1 cellular context compared by ENCODE assay signal in the genomic region with DNA sequence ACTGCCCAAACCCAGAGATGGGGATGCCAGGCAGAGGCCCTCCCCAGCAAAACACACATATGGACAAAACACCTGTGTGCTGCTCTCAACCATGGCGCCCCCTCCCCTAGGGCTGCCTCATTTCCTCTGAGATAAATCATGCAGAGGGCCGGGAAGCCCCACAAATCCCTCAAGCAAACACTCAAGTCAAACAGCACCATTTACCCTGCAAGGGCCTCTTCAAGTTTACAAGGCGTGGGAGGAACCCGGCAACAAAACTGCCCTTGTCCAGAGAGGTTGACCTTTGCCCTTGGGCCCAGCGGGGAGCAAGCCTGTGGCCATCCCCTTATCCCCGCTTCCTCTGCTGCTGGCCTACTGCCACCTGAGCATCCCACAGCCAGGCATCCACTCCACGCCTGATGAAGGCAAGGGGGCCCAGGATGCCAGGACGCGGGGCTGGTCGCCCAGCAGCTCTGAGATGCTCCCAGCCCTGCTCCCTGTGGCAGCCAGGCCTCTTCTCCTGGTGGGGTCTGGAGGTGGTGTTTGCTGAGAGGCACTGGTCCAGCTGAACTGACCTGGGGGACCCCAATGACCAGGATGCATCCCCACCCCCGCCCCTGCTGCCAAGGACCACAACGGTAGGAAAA.
TF ChIP-seq lines count a peak whose summit lies in the region.

No MANE protein-coding gene starts in this region.

TF ChIP-seq in HepG2, 621 proteins besides CTCF, POLR2A, EP300 and RAD21 (continued from another document and continues in another):
- TF ChIP-seq, protein P1, sequence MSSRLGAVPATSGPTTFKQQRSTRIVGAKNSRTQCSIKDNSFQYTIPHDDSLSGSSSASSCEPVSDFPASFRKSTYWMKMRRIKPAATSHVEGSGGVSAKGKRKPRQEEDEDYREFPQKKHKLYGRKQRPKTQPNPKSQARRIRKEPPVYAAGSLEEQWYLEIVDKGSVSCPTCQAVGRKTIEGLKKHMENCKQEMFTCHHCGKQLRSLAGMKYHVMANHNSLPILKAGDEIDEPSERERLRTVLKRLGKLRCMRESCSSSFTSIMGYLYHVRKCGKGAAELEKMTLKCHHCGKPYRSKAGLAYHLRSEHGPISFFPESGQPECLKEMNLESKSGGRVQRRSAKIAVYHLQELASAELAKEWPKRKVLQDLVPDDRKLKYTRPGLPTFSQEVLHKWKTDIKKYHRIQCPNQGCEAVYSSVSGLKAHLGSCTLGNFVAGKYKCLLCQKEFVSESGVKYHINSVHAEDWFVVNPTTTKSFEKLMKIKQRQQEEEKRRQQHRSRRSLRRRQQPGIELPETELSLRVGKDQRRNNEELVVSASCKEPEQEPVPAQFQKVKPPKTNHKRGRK (CRISPR knock-in tag; IDR thresholded peaks at IDR 0.05), result no peak
- no peak for TF ChIP-seq CREB1 (IDR thresholded peaks at IDR 0.05)
- TF ChIP-seq CREB1 (CRISPR knock-in tag; IDR thresholded peaks at IDR 0.05), result peak; percentile 73
- TF ChIP-seq NCOA1 (CRISPR knock-in tag; IDR thresholded peaks at IDR 0.05), result peak; percentile 76; the same call in 1 of the 2 replicates
- no peak for TF ChIP-seq ZNF775 (CRISPR knock-in tag; IDR thresholded peaks at IDR 0.05; ENCODE audit: borderline replicate concordance)
- TF ChIP-seq NFYB (CRISPR knock-in tag; IDR thresholded peaks at IDR 0.05), result peak; percentile 28; the same call in 1 of the 2 replicates
- peak; percentile 37; the same call in 1 of the 2 replicates for TF ChIP-seq ARHGAP35 (CRISPR knock-in tag; IDR thresholded peaks at IDR 0.05; ENCODE audit: borderline replicate concordance)
- peak; percentile 68; the same call in 1 of the 2 replicates for TF ChIP-seq YEATS2 (CRISPR knock-in tag; IDR thresholded peaks at IDR 0.05; ENCODE audit: borderline replicate concordance)
- TF ChIP-seq, protein P2, sequence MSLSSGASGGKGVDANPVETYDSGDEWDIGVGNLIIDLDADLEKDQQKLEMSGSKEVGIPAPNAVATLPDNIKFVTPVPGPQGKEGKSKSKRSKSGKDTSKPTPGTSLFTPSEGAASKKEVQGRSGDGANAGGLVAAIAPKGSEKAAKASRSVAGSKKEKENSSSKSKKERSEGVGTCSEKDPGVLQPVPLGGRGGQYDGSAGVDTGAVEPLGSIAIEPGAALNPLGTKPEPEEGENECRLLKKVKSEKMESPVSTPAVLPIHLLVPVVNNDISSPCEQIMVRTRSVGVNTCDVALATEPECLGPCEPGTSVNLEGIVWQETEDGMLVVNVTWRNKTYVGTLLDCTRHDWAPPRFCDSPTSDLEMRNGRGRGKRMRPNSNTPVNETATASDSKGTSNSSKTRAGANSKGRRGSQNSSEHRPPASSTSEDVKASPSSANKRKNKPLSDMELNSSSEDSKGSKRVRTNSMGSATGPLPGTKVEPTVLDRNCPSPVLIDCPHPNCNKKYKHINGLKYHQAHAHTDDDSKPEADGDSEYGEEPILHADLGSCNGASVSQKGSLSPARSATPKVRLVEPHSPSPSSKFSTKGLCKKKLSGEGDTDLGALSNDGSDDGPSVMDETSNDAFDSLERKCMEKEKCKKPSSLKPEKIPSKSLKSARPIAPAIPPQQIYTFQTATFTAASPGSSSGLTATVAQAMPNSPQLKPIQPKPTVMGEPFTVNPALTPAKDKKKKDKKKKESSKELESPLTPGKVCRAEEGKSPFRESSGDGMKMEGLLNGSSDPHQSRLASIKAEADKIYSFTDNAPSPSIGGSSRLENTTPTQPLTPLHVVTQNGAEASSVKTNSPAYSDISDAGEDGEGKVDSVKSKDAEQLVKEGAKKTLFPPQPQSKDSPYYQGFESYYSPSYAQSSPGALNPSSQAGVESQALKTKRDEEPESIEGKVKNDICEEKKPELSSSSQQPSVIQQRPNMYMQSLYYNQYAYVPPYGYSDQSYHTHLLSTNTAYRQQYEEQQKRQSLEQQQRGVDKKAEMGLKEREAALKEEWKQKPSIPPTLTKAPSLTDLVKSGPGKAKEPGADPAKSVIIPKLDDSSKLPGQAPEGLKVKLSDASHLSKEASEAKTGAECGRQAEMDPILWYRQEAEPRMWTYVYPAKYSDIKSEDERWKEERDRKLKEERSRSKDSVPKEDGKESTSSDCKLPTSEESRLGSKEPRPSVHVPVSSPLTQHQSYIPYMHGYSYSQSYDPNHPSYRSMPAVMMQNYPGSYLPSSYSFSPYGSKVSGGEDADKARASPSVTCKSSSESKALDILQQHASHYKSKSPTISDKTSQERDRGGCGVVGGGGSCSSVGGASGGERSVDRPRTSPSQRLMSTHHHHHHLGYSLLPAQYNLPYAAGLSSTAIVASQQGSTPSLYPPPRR (CRISPR knock-in tag; IDR thresholded peaks at IDR 0.05; ENCODE audit: borderline replicate concordance), result peak; percentile 99
- TF ChIP-seq ZNF777 (CRISPR knock-in tag; IDR thresholded peaks at IDR 0.05), result no peak
- TF ChIP-seq PITX1 (CRISPR knock-in tag; IDR thresholded peaks at IDR 0.05), result peak; percentile 99
- peak; percentile 64; the same call in 1 of the 2 replicates for TF ChIP-seq ZNF816 (CRISPR knock-in tag; IDR thresholded peaks at IDR 0.05; ENCODE audit: borderline replicate concordance)
- no peak for TF ChIP-seq ZNF879 (CRISPR knock-in tag; IDR thresholded peaks at IDR 0.05)
- TF ChIP-seq ZNF354B (CRISPR knock-in tag; IDR thresholded peaks at IDR 0.05), result no peak
- TF ChIP-seq ZNF234 (CRISPR knock-in tag; conservative IDR thresholded peaks at IDR 0.05), result peak; percentile 75
- TF ChIP-seq, protein P3, sequence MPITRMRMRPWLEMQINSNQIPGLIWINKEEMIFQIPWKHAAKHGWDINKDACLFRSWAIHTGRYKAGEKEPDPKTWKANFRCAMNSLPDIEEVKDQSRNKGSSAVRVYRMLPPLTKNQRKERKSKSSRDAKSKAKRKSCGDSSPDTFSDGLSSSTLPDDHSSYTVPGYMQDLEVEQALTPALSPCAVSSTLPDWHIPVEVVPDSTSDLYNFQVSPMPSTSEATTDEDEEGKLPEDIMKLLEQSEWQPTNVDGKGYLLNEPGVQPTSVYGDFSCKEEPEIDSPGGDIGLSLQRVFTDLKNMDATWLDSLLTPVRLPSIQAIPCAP (CRISPR knock-in tag; IDR thresholded peaks at IDR 0.05; ENCODE audit: low read depth), result no peak
- TF ChIP-seq SMAD3 (CRISPR knock-in tag; IDR thresholded peaks at IDR 0.05), result peak; percentile 86
- TF ChIP-seq, protein P4, sequence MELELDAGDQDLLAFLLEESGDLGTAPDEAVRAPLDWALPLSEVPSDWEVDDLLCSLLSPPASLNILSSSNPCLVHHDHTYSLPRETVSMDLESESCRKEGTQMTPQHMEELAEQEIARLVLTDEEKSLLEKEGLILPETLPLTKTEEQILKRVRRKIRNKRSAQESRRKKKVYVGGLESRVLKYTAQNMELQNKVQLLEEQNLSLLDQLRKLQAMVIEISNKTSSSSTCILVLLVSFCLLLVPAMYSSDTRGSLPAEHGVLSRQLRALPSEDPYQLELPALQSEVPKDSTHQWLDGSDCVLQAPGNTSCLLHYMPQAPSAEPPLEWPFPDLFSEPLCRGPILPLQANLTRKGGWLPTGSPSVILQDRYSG (CRISPR knock-in tag; IDR thresholded peaks at IDR 0.05), result no peak
- TF ChIP-seq SCMH1 (CRISPR knock-in tag; IDR thresholded peaks at IDR 0.05; ENCODE audit: borderline replicate concordance), result no peak
- TF ChIP-seq, protein P5, sequence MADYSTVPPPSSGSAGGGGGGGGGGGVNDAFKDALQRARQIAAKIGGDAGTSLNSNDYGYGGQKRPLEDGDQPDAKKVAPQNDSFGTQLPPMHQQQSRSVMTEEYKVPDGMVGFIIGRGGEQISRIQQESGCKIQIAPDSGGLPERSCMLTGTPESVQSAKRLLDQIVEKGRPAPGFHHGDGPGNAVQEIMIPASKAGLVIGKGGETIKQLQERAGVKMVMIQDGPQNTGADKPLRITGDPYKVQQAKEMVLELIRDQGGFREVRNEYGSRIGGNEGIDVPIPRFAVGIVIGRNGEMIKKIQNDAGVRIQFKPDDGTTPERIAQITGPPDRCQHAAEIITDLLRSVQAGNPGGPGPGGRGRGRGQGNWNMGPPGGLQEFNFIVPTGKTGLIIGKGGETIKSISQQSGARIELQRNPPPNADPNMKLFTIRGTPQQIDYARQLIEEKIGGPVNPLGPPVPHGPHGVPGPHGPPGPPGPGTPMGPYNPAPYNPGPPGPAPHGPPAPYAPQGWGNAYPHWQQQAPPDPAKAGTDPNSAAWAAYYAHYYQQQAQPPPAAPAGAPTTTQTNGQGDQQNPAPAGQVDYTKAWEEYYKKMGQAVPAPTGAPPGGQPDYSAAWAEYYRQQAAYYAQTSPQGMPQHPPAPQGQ (CRISPR knock-in tag; IDR thresholded peaks at IDR 0.05; ENCODE audit: borderline replicate concordance), result no peak
- TF ChIP-seq ZNF274 (CRISPR knock-in tag; IDR thresholded peaks at IDR 0.05), result no peak
- TF ChIP-seq, protein P6, sequence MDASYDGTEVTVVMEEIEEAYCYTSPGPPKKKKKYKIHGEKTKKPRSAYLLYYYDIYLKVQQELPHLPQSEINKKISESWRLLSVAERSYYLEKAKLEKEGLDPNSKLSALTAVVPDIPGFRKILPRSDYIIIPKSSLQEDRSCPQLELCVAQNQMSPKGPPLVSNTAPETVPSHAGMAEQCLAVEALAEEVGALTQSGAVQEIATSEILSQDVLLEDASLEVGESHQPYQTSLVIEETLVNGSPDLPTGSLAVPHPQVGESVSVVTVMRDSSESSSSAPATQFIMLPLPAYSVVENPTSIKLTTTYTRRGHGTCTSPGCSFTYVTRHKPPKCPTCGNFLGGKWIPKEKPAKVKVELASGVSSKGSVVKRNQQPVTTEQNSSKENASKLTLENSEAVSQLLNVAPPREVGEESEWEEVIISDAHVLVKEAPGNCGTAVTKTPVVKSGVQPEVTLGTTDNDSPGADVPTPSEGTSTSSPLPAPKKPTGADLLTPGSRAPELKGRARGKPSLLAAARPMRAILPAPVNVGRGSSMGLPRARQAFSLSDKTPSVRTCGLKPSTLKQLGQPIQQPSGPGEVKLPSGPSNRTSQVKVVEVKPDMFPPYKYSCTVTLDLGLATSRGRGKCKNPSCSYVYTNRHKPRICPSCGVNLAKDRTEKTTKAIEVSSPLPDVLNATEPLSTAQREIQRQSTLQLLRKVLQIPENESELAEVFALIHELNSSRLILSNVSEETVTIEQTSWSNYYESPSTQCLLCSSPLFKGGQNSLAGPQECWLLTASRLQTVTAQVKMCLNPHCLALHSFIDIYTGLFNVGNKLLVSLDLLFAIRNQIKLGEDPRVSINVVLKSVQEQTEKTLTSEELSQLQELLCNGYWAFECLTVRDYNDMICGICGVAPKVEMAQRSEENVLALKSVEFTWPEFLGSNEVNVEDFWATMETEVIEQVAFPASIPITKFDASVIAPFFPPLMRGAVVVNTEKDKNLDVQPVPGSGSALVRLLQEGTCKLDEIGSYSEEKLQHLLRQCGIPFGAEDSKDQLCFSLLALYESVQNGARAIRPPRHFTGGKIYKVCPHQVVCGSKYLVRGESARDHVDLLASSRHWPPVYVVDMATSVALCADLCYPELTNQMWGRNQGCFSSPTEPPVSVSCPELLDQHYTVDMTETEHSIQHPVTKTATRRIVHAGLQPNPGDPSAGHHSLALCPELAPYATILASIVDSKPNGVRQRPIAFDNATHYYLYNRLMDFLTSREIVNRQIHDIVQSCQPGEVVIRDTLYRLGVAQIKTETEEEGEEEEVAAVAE (CRISPR knock-in tag; IDR thresholded peaks at IDR 0.05; ENCODE audit: borderline replicate concordance), result no peak
- TF ChIP-seq, protein P7, sequence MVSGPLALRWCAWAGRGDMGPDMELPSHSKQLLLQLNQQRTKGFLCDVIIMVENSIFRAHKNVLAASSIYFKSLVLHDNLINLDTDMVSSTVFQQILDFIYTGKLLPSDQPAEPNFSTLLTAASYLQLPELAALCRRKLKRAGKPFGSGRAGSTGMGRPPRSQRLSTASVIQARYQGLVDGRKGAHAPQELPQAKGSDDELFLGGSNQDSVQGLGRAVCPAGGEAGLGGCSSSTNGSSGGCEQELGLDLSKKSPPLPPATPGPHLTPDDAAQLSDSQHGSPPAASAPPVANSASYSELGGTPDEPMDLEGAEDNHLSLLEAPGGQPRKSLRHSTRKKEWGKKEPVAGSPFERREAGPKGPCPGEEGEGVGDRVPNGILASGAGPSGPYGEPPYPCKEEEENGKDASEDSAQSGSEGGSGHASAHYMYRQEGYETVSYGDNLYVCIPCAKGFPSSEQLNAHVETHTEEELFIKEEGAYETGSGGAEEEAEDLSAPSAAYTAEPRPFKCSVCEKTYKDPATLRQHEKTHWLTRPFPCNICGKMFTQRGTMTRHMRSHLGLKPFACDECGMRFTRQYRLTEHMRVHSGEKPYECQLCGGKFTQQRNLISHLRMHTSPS (CRISPR knock-in tag; IDR thresholded peaks at IDR 0.05; ENCODE audit: low read depth), result peak; percentile 74
- TF ChIP-seq SP1 (IDR thresholded peaks at IDR 0.05), result no peak
- 0 out of 2 replicates have a peak, but pooled peaks have one; percentile 42 for TF ChIP-seq SP1 (CRISPR knock-in tag; IDR thresholded peaks at IDR 0.05)
- peak; percentile 93 for TF ChIP-seq HIVEP1 (CRISPR knock-in tag; IDR thresholded peaks at IDR 0.05)
- no peak for TF ChIP-seq ZNF83 (CRISPR knock-in tag; IDR thresholded peaks at IDR 0.05; ENCODE audit: borderline replicate concordance)
- peak; percentile 82 for TF ChIP-seq KDM4B (CRISPR knock-in tag; IDR thresholded peaks at IDR 0.05)
- TF ChIP-seq TRIM24 (CRISPR knock-in tag; IDR thresholded peaks at IDR 0.05), result peak; percentile 71; the same call in 1 of the 2 replicates
- TF ChIP-seq RBM39 (IDR thresholded peaks at IDR 0.05; ENCODE audit: low read depth, low read length, poor library complexity, severe bottlenecking), result peak; percentile 81
- TF ChIP-seq NCOR1 (IDR thresholded peaks at IDR 0.05; ENCODE audit: borderline replicate concordance, low read length), result peak; percentile 85; the same call in 1 of the 2 replicates
- TF ChIP-seq, protein P8, sequence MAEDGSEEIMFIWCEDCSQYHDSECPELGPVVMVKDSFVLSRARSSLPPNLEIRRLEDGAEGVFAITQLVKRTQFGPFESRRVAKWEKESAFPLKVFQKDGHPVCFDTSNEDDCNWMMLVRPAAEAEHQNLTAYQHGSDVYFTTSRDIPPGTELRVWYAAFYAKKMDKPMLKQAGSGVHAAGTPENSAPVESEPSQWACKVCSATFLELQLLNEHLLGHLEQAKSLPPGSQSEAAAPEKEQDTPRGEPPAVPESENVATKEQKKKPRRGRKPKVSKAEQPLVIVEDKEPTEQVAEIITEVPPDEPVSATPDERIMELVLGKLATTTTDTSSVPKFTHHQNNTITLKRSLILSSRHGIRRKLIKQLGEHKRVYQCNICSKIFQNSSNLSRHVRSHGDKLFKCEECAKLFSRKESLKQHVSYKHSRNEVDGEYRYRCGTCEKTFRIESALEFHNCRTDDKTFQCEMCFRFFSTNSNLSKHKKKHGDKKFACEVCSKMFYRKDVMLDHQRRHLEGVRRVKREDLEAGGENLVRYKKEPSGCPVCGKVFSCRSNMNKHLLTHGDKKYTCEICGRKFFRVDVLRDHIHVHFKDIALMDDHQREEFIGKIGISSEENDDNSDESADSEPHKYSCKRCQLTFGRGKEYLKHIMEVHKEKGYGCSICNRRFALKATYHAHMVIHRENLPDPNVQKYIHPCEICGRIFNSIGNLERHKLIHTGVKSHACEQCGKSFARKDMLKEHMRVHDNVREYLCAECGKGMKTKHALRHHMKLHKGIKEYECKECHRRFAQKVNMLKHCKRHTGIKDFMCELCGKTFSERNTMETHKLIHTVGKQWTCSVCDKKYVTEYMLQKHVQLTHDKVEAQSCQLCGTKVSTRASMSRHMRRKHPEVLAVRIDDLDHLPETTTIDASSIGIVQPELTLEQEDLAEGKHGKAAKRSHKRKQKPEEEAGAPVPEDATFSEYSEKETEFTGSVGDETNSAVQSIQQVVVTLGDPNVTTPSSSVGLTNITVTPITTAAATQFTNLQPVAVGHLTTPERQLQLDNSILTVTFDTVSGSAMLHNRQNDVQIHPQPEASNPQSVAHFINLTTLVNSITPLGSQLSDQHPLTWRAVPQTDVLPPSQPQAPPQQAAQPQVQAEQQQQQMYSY (CRISPR knock-in tag; IDR thresholded peaks at IDR 0.05), result 0 out of 2 replicates have a peak, but pooled peaks have one; percentile 44
- peak; percentile 93 for TF ChIP-seq CREM (IDR thresholded peaks at IDR 0.05)
- no peak for TF ChIP-seq CREM (CRISPR knock-in tag; IDR thresholded peaks at IDR 0.05)
- peak; percentile 98 for TF ChIP-seq SP5 (CRISPR knock-in tag; IDR thresholded peaks at IDR 0.05; ENCODE audit: borderline replicate concordance, low read depth)
- no peak for TF ChIP-seq RORA (CRISPR knock-in tag; IDR thresholded peaks at IDR 0.05)
